1 cellular context compared by ENCODE assay signal in the genomic region with DNA sequence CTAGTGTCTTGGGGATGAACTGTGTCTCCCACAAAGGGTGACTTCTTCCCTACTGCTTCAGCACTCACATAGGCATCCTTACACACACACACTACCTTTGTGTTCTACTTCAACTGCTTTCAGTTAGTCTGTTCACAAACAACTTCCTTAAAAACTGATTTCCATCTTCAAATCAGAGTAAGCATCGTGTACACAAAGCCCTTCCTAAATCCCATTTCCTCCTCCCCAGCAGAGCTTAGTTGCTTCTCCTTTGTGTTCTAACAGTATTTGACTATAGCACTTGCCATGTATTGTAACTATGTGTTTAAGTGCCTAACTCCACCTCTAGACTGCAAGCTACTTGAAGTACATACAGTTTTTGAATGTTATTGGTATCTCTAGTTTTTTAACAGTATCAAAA.
TF ChIP-seq lines count a peak whose summit lies in the region.

No MANE protein-coding gene starts in this region.

TF ChIP-seq in WTC11, 78 proteins besides CTCF, POLR2A, EP300 and RAD21 (continued from another document):
- TF ChIP-seq ZNF281 (CRISPR knock-in tag; IDR thresholded peaks at IDR 0.05), result no peak
- no peak for TF ChIP-seq ELF4 (CRISPR knock-in tag; IDR thresholded peaks at IDR 0.05; ENCODE audit: low read depth)
- no peak for TF ChIP-seq ZNF232 (CRISPR knock-in tag; IDR thresholded peaks at IDR 0.05)
- TF ChIP-seq OVOL2 (CRISPR knock-in tag; IDR thresholded peaks at IDR 0.05; ENCODE audit: borderline replicate concordance), result no peak
- TF ChIP-seq GABPB1 (CRISPR knock-in tag; IDR thresholded peaks at IDR 0.05), result no peak
- TF ChIP-seq, protein P1, sequence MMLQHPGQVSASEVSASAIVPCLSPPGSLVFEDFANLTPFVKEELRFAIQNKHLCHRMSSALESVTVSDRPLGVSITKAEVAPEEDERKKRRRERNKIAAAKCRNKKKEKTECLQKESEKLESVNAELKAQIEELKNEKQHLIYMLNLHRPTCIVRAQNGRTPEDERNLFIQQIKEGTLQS (CRISPR knock-in tag; conservative IDR thresholded peaks at IDR 0.05), result no peak
- TF ChIP-seq ZNF532 (CRISPR knock-in tag; IDR thresholded peaks at IDR 0.05; ENCODE audit: borderline replicate concordance), result no peak
- TF ChIP-seq HMGXB4 (CRISPR knock-in tag; IDR thresholded peaks at IDR 0.05), result no peak
- TF ChIP-seq ZNF138 (CRISPR knock-in tag; conservative IDR thresholded peaks at IDR 0.05), result no peak
- TF ChIP-seq RORB (CRISPR knock-in tag; IDR thresholded peaks at IDR 0.05), result no peak
- no peak for TF ChIP-seq NR2C2 (CRISPR knock-in tag; IDR thresholded peaks at IDR 0.05)
- TF ChIP-seq E2F1 (CRISPR knock-in tag; IDR thresholded peaks at IDR 0.05), result no peak
